ENCODE assay signal across 26 cellular contexts in the genomic region with DNA sequence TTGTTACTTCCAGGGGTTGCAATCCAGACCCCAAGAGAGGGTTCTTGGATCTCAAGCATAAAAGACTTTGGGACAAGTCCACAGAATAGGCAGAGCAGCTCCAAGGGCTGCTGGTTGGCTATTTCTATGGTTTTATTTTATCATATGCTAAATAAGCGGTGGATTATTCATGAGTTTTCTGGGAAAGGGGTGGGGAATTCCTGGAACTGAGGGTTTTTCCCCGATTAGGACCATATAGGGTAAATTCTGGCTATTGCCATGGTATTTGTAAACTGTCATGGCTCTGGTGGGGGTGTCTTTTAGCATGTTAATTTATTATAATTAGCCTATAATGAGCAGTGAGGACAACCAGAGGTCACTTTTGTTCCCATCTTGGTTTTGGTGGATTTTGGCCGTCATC.
"Had no signal": no experiment of that assay in that cellular context is flagged by ENCODE, and none has a peak within 500 bp of the region (broad histone marks: within the 10 kb centered on the region; RNA-seq: fewer than 3 reads in every experiment).

No MANE protein-coding gene starts in this region.

- H3K4me3 ChIP-seq: left ventricle myocardium inferior, lung, neural progenitor cell, ovary, right atrium auricular region, right lobe of liver, smooth muscle cell, tibial nerve, uterus had no signal

- H3K4me3 Mint-ChIP-seq: immature natural killer cell; memory B cell; naive thymus-derived CD8-positive, alpha-beta T cell; nephron; neural progenitor cell; stimulated activated memory B cell treated with anti-CD40 and anti-IgM and Interleukin-4, amounts not matched to agents 10 μg/mL and 1 μg/mL and 100 μg/mL, for 72 hours; stimulated activated naive CD8-positive, alpha-beta T cell treated with anti-CD3 and anti-CD28 coated beads, Interleukin-15, amount 100 ng/mL, for 72 hours; type B pancreatic cell had no signal

- H3K27ac ChIP-seq: left ventricle myocardium inferior, neural progenitor cell, neutrophil, ovary, right atrium auricular region, right lobe of liver, tibial nerve, uterus had no signal

- DNase-seq: hypothalamus; immature natural killer cell; left ventricle myocardium inferior; naive thymus-derived CD8-positive, alpha-beta T cell; occipital lobe; ovary; right lobe of liver; stimulated activated CD4-positive, alpha-beta T cell treated with anti-CD3 and anti-CD28 coated beads, Interleukin-1b, Interleukin-23, amount 100 ng/mL, for 48 hours; stimulated activated CD4-positive, alpha-beta T cell treated with anti-CD3 and anti-CD28 coated beads, Interleukin-2, amount 100 ng/mL, for 48 hours; stimulated activated CD4-positive, alpha-beta T cell treated with anti-CD3 and anti-CD28 coated beads, Interleukin-4, amount 100 ng/mL, for 4 hours; stimulated activated CD8-positive, alpha-beta memory T cell treated with anti-CD3 and anti-CD28 coated beads, Interleukin-4, amount 100 ng/mL, for 48 hours; stimulated activated naive CD4-positive, alpha-beta T cell treated with Interleukin-2 at 50 U/mL for 16 hours; stimulated activated naive CD8-positive, alpha-beta T cell treated with anti-CD3 and anti-CD28 coated beads, Interleukin-15, amount 100 ng/mL, for 72 hours; substantia nigra; uterus had no signal

- H3K9ac ChIP-seq: neural progenitor cell had no signal

- H3K27me3 ChIP-seq: neural progenitor cell, neutrophil, ovary, right atrium auricular region, right lobe of liver, tibial nerve, uterus had no signal

- H3K4me2 ChIP-seq: neural progenitor cell, smooth muscle cell had no signal

- FAIRE-seq: islet of Langerhans had no signal

- H2AFZ ChIP-seq: neural progenitor cell had no signal

- H3K27me3 Mint-ChIP-seq: stimulated activated memory B cell treated with anti-CD40 and anti-IgM and Interleukin-4, amounts not matched to agents 10 μg/mL and 1 μg/mL and 100 μg/mL, for 72 hours; stimulated activated naive CD8-positive, alpha-beta T cell treated with anti-CD3 and anti-CD28 coated beads, Interleukin-15, amount 100 ng/mL, for 72 hours had no signal

- H3K4me1 Mint-ChIP-seq: immature natural killer cell; memory B cell; naive thymus-derived CD8-positive, alpha-beta T cell; neural progenitor cell; stimulated activated memory B cell treated with anti-CD40 and anti-IgM and Interleukin-4, amounts not matched to agents 10 μg/mL and 1 μg/mL and 100 μg/mL, for 72 hours; stimulated activated naive CD8-positive, alpha-beta T cell treated with anti-CD3 and anti-CD28 coated beads, Interleukin-15, amount 100 ng/mL, for 72 hours had no signal

- H3K9me3 ChIP-seq: neutrophil, ovary, right atrium auricular region, right lobe of liver, uterus had no signal

- H3K27ac Mint-ChIP-seq: immature natural killer cell; memory B cell; naive thymus-derived CD8-positive, alpha-beta T cell; nephron; neural progenitor cell; stimulated activated memory B cell treated with anti-CD40 and anti-IgM and Interleukin-4, amounts not matched to agents 10 μg/mL and 1 μg/mL and 100 μg/mL, for 72 hours; stimulated activated naive CD8-positive, alpha-beta T cell treated with anti-CD3 and anti-CD28 coated beads, Interleukin-15, amount 100 ng/mL, for 72 hours; type B pancreatic cell had no signal

- H3K4me1 ChIP-seq: left ventricle myocardium inferior, neural progenitor cell, right atrium auricular region, right lobe of liver, tibial nerve, uterus had no signal

- H3K9me3 Mint-ChIP-seq: type B pancreatic cell had no signal

- ATAC-seq: naive thymus-derived CD8-positive, alpha-beta T cell; right lobe of liver; stimulated activated memory B cell treated with anti-CD40 and anti-IgM and Interleukin-4, amounts not matched to agents 10 μg/mL and 1 μg/mL and 100 μg/mL, for 72 hours; stimulated activated naive CD8-positive, alpha-beta T cell treated with anti-CD3 and anti-CD28 coated beads, Interleukin-15, amount 100 ng/mL, for 72 hours had no signal

- H3K36me3 Mint-ChIP-seq: memory B cell; neural progenitor cell; stimulated activated memory B cell treated with anti-CD40 and anti-IgM and Interleukin-4, amounts not matched to agents 10 μg/mL and 1 μg/mL and 100 μg/mL, for 72 hours; type B pancreatic cell had no signal

- H3K36me3 ChIP-seq: left ventricle myocardium inferior, neural progenitor cell, neutrophil, ovary, right atrium auricular region, right lobe of liver, tibial nerve, uterus had no signal
